Comparison of ENCODE assay signal across 8 cellular contexts in the genomic region with DNA sequence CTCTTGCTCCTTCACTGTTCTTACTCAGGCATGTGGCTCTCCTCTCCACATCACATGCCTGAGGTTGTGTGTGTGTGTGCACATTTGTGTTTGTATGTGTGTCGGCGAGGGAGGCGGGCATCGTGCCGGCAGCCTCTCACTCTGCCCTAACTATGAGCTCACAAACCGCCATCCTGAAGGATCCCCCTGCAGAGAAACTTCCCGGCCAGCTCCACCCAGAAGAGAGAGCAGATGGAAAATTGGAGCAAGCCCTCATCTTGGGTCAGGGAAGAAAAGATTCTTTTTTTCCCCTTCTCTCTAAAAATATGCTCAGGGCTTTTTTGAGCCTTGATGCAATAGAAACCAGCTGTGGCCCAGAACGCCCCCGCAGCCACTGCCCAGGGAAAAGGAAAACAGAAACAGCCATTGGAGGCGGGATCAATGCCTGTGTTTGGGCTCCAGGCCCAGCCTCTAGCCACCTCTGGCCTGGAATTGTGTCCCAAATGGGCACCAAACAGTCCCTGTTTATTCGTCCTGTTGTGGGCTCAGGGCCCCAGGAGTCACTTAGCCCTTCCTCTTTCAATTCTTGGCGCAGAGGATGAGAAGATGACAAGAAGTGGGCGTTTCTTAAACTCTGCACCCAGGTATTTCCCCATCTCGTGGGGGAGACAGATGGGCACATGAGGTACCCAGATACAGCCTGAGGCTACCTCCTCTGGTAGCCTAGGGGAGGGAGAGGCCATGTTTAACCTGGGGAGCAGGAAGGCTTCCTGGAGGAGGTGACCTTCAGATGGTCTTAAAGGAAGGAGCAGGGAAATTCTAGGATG.
A peak's percentile ranks its signal among the peaks of the same experiment; 100 is the strongest.
DNase-seq lines count a peak whose midpoint lies in the region; ATAC-seq and TF ChIP-seq lines count a peak whose summit lies in the region.

No MANE protein-coding gene starts in this region.

- peak; percentile 85 for ATAC-seq in GM18511 (IDR thresholded peaks at IDR 0.05; ENCODE audit: unreplicated experiment)
- ATAC-seq in HG03432 (IDR thresholded peaks at IDR 0.05; ENCODE audit: unreplicated experiment) = peak; percentile 67
- ATAC-seq in GM19467 (IDR thresholded peaks at IDR 0.05; ENCODE audit: unreplicated experiment) = no peak

- no peaks in the 10 kb centered on the region for H3K36me3 ChIP-seq in parathyroid adenoma (ENCODE audit: control insufficient read depth, insufficient read depth, low read length)

- no peaks in the 10 kb centered on the region for H3K27me3 ChIP-seq in parathyroid adenoma (ENCODE audit: control insufficient read depth, insufficient read depth, low read length)

- H3K4me3 ChIP-seq in parathyroid adenoma (ENCODE audit: low read depth, low read length) = no peak overlapping the region

- H3K27ac ChIP-seq in parathyroid adenoma = peak overlapping the region; percentile 44

- H3K79me2 ChIP-seq in parathyroid adenoma = no peaks in the 10 kb centered on the region

- no peaks in the 10 kb centered on the region for H3K9me3 ChIP-seq in parathyroid adenoma (ENCODE audit: control insufficient read depth, low read length)

- H3K4me2 ChIP-seq in parathyroid adenoma (ENCODE audit: low read length) = no peak overlapping the region

- DNase-seq in epidermal melanocyte (ENCODE audit: insufficient read length, low spot score) (peak; percentile 41), NCI-H82 (lab: John Stamatoyannopoulos, UW) (no peak), COLO668 (lab: John Stamatoyannopoulos, UW; ENCODE audit: unreplicated experiment) (no peak)
- DNase-seq in activated CD4-positive, CD25-positive, alpha-beta regulatory T cell (lab: John Stamatoyannopoulos, UW) = no peak

- H3K4me1 ChIP-seq in parathyroid adenoma = peaks cover 5% of the 10 kb centered on the region

- no peak overlapping the region for H3K9ac ChIP-seq in parathyroid adenoma

- no peak overlapping the region for H2AFZ ChIP-seq in parathyroid adenoma

- TF ChIP-seq CTCF in parathyroid adenoma (IDR thresholded peaks at IDR 0.05) = no peak
